In the genomic region with DNA sequence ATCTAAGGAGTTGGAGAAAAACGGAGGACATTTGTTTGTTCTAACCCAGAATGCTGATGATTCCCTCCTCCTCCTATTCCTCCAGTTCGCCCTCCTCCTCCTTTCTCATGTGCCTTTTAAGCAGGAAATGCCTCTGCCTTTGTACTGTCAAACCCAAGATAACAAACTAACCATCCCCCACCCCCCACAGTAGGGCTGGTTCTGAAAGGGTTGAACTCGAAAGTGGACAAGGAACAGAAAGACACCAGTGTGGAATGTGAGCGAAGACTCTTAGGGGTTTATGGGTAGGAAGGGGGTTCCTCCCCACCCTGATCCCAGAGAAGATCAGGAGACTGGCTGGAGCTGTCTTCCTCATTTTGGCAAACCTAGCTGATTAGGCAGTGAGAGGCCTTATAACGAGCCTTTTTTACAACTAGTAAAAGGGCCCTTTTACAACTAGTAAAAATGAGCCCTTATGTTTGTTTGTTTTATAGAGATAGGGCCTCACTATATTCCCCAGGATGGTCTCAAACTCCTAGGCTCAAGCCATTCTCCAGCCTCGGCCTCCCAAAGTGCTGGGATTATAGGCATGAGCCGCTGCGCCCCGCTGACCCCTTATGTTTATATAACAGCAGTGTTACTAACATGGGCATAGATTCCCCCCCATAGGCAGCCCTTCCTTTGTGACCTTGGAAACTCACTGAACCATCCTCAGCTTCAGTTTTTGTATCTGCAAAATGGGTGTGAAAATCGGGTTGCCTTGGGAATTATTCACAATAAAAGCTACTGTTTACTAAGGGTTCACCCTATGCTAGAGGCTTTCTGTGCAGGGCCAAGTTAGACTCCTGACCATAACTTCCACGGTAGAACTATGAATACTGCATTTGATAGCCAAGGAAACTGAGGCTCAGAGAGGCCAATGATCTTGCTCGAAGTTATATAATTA, we compare ENCODE assay signal across 8 cellular contexts.
DNase-seq lines count a peak whose midpoint lies in the region; ATAC-seq, FAIRE-seq and TF ChIP-seq lines count a peak whose summit lies in the region.

No MANE protein-coding gene starts in this region.

- H3K36me3 ChIP-seq in SU-DHL-6 (ENCODE audit: low read length) (no peaks in the 10 kb centered on the region), tibial artery (no peaks in the 10 kb centered on the region)
- H3K36me3 ChIP-seq in effector memory CD4-positive, alpha-beta T cell (ENCODE audit: control insufficient read depth, insufficient read depth, low read length): no peaks in the 10 kb centered on the region

- DNase-seq in AG09319 (ENCODE audit: extremely low read depth, low read depth) (peak; percentile 39), H54 (ENCODE audit: insufficient read length, low spot score) (peak; percentile 19), memory B cell (ENCODE audit: low spot score in 2 of 2) (no peak), tibial artery (peak in 1 of 2 donors; percentile 45)
- DNase-seq in effector memory CD4-positive, alpha-beta T cell: no peak

- no peaks in the 10 kb centered on the region for H3K9me3 Mint-ChIP-seq in memory B cell

- H3K36me3 Mint-ChIP-seq in memory B cell: peaks cover 5% of the 10 kb centered on the region

- H3K4me3 Mint-ChIP-seq in memory B cell: peak overlapping the region; percentile 99

- H3K4me3 ChIP-seq in SU-DHL-6 (ENCODE audit: insufficient read depth, low read length, poor library complexity, severe bottlenecking) (peak overlapping the region; percentile 74), tibial artery (peak overlapping the region; percentile 59 to 68)
- H3K4me3 ChIP-seq in effector memory CD4-positive, alpha-beta T cell (ENCODE audit: insufficient read depth, low read depth, low read length, poor library complexity, severe bottlenecking): peak overlapping the region; percentile 75

- no peak for ATAC-seq in memory B cell (ENCODE audit: low read depth)
- no peak for ATAC-seq in HG03442 (IDR thresholded peaks at IDR 0.05; ENCODE audit: unreplicated experiment)
- ATAC-seq in GM18873 (IDR thresholded peaks at IDR 0.05; ENCODE audit: low FRiP score, unreplicated experiment): no peak

- peak overlapping the region; percentile 89 for H3K4me2 ChIP-seq in SU-DHL-6 (ENCODE audit: low read depth, low read length, poor library complexity, severe bottlenecking)

- no peak for FAIRE-seq in H54 (lab: Jason Lieb, UNC)

- peaks cover 13% of the 10 kb centered on the region for H3K4me1 ChIP-seq in effector memory CD4-positive, alpha-beta T cell (ENCODE audit: control insufficient read depth, insufficient read depth, low read length, poor library complexity, severe bottlenecking)
- H3K4me1 ChIP-seq in tibial artery: peaks cover 0 to 36% (median 12%) of the 10 kb centered on the region in 4 donors

- H4K20me1 ChIP-seq in SU-DHL-6 (ENCODE audit: low read depth, low read length): no peaks in the 10 kb centered on the region

- peak overlapping the region; percentile 37 for H3K27ac ChIP-seq in SU-DHL-6 (ENCODE audit: low read depth, low read length)
- H3K27ac ChIP-seq in effector memory CD4-positive, alpha-beta T cell (ENCODE audit: insufficient read depth, low read length, poor library complexity, severe bottlenecking): no peak overlapping the region
- H3K27ac ChIP-seq in tibial artery: peak overlapping the region; percentile 76 to 88

- peaks cover 30% of the 10 kb centered on the region for H3K4me1 Mint-ChIP-seq in memory B cell

- TF ChIP-seq CTCF in AG09319 (IDR thresholded peaks at IDR 0.05; ENCODE audit: low read depth, low read length): no peak
- no peak for TF ChIP-seq CTCF in SU-DHL-6 (IDR thresholded peaks at IDR 0.05; ENCODE audit: insufficient read depth, low read length, poor library complexity, severe bottlenecking)
- no peak for TF ChIP-seq CTCF in tibial artery (IDR thresholded peaks at IDR 0.05)

- H2AFZ ChIP-seq in SU-DHL-6 (ENCODE audit: low read depth, low read length, severe bottlenecking): peak overlapping the region; percentile 100

- H3K27ac Mint-ChIP-seq in memory B cell: peak overlapping the region; percentile 83

- H3F3A ChIP-seq in SU-DHL-6 (ENCODE audit: insufficient read depth): no peaks in the 10 kb centered on the region

- peak; percentile 28; the same call in 1 of the 2 replicates for TF ChIP-seq POLR2A in H54 (IDR thresholded peaks at IDR 0.05; ENCODE audit: low read depth, low read length)

- H3K9me2 ChIP-seq in SU-DHL-6 (replicated peaks; ENCODE audit: insufficient read depth, low read length): no peaks in the 10 kb centered on the region

- H3K9ac ChIP-seq in SU-DHL-6 (ENCODE audit: low read length): peak overlapping the region; percentile 73

- H3K27me3 ChIP-seq in SU-DHL-6 (ENCODE audit: low read length): no peaks in the 10 kb centered on the region
- H3K27me3 ChIP-seq in effector memory CD4-positive, alpha-beta T cell (replicated peaks; ENCODE audit: control insufficient read depth, insufficient read depth, low read length, poor library complexity, severe bottlenecking): no peaks in the 10 kb centered on the region
- H3K27me3 ChIP-seq in tibial artery: no peaks in the 10 kb centered on the region

- H3K27me3 Mint-ChIP-seq in memory B cell: no peaks in the 10 kb centered on the region

- H3K79me2 ChIP-seq in SU-DHL-6 (ENCODE audit: insufficient read depth, low read length): peaks cover 55% of the 10 kb centered on the region

- intact Hi-C loops in tibial artery (cut with DNase I; ENCODE audit: low total_unique reads): loop anchor here (2.0 to 10.0 kb wide), 3 partner anchors 75 to 149 kb away; no protein-coding TSS in a partner anchor

- no peaks in the 10 kb centered on the region for H3K9me3 ChIP-seq in SU-DHL-6 (ENCODE audit: insufficient read depth, low read length)
- H3K9me3 ChIP-seq in effector memory CD4-positive, alpha-beta T cell (ENCODE audit: control insufficient read depth, low read length): no peaks in the 10 kb centered on the region
- no peaks in the 10 kb centered on the region for H3K9me3 ChIP-seq in tibial artery

Comparison
In these comparisons a context has a peak if more than half of its experiments do, and no peak if none do; other contexts are left out.
1. DNase-seq: peak in AG09319 (single experiment) and H54 (single experiment); none in effector memory CD4-positive, alpha-beta T cell (0 of 3) and memory B cell (0 of 2).
2. Peak in every context shown above with its lines, with median percentiles within 50 percentile points of each other: H3K4me3 ChIP-seq.